20 cellular contexts compared by ENCODE assay signal in the genomic region with DNA sequence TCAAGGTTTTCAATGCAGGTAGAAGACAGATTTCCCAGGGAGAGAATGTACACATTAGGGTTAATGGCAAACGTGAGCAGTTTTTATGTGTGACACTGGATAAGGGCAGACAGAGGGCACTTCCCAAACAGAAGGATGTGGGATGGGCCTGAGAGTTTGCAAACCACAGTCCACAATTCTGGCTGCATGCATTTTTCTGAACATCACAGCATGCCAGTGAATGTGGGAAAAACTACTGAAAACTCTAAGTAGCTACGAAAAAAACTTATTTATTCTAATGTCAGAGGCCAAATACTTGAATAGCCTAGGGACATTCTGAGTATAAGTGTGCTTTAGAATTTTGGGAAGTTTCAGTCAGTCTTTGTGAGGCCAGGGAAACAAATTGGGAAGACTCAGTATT.
DNase-seq lines count a peak whose midpoint lies in the region; ATAC-seq, FAIRE-seq and TF ChIP-seq lines count a peak whose summit lies in the region.
"Had no signal": no experiment of that assay in that cellular context is flagged by ENCODE, and none has a peak within 500 bp of the region (broad histone marks: within the 10 kb centered on the region; RNA-seq: fewer than 3 reads in every experiment).

No MANE protein-coding gene starts in this region.

- no peaks in the 10 kb centered on the region for H3K36me3 Mint-ChIP-seq in astrocyte (ENCODE audit: low read depth, unreplicated experiment)
- H3K36me3 Mint-ChIP-seq in activated naive CD4-positive, alpha-beta T cell treated with anti-CD3 and anti-CD28 coated beads for 36 hours (ENCODE audit: low read depth): no peaks in the 10 kb centered on the region
- H3K36me3 Mint-ChIP-seq in activated CD8-positive, alpha-beta T cell treated with anti-CD3 and anti-CD28 coated beads, Interleukin-2, amount 10 ng/mL, durations not matched to agents 7 days and 5 days (ENCODE audit: low read depth): no peaks in the 10 kb centered on the region

- no peaks in the 10 kb centered on the region for H3K9me3 ChIP-seq in astrocyte (ENCODE audit: insufficient read depth, low read depth, low read length)
- H3K9me3 ChIP-seq: heart left ventricle had no signal

- POLR2A ChIA-PET in activated CD8-positive, alpha-beta T cell treated with anti-CD3 and anti-CD28 coated beads, Interleukin-2, amount 10 ng/mL, durations not matched to agents 7 days and 5 days (lab: Charles Lee): no interaction called here

- H4K20me1 ChIP-seq in astrocyte (ENCODE audit: insufficient read depth, low read length): no peaks in the 10 kb centered on the region

- intact Hi-C loops in activated naive CD4-positive, alpha-beta T cell treated with anti-CD3 and anti-CD28 coated beads for 36 hours (cut with micrococcal nuclease): loop anchor here (2.0 to 5.0 kb wide), 2 partner anchors 150 to 262 kb away; no protein-coding TSS in a partner anchor

- H3K27ac Mint-ChIP-seq in astrocyte (ENCODE audit: unreplicated experiment): peak overlapping the region; percentile 48
- no peak overlapping the region for H3K27ac Mint-ChIP-seq in activated naive CD4-positive, alpha-beta T cell treated with anti-CD3 and anti-CD28 coated beads for 36 hours
- H3K27ac Mint-ChIP-seq in activated CD8-positive, alpha-beta T cell treated with anti-CD3 and anti-CD28 coated beads, Interleukin-2, amount 10 ng/mL, durations not matched to agents 7 days and 5 days: no peak overlapping the region
- H3K27ac Mint-ChIP-seq: endodermal cell, HFFc6 had no signal

- CTCF ChIA-PET in activated naive CD4-positive, alpha-beta T cell treated with anti-CD3 and anti-CD28 coated beads for 36 hours (lab: Charles Lee): no interaction called here
- CTCF ChIA-PET in activated CD8-positive, alpha-beta T cell treated with anti-CD3 and anti-CD28 coated beads, Interleukin-2, amount 10 ng/mL, durations not matched to agents 7 days and 5 days (lab: Charles Lee): no interaction called here

- H3K27ac ChIP-seq in astrocyte (ENCODE audit: low read depth, low read length): peak overlapping the region; percentile 58

- DNase-seq in GM03348 (ENCODE audit: low spot score): peak; percentile 20
- DNase-seq in astrocyte (ENCODE audit: low read depth): peak; percentile 64
- DNase-seq in fibroblast of gingiva (ENCODE audit: low read depth): peak; percentile 84
- DNase-seq in non-pigmented ciliary epithelial cell (ENCODE audit: low read depth): peak; percentile 52
- no peak for DNase-seq in GM20000 (ENCODE audit: low spot score)
- DNase-seq in activated naive CD4-positive, alpha-beta T cell treated with anti-CD3 and anti-CD28 coated beads for 36 hours: no peak
- DNase-seq in activated CD8-positive, alpha-beta T cell treated with anti-CD3 and anti-CD28 coated beads, Interleukin-2, amount 10 ng/mL, durations not matched to agents 7 days and 5 days: no peak
- DNase-seq: activated CD4-positive, CD25-positive, alpha-beta regulatory T cell treated with anti-CD3 and anti-CD28 coated beads, Interleukin-2, amount 50 U/mL, for 72 hours; activated naive CD4-positive, alpha-beta T cell; Calu3; endodermal cell; GDM1; heart left ventricle; HFFc6; IMR-90; kidney; midbrain; SHP77 had no signal

- H3K4me2 ChIP-seq in astrocyte (ENCODE audit: low read length): peak overlapping the region; percentile 0

- ATAC-seq in GM18861 (IDR thresholded peaks at IDR 0.05; ENCODE audit: unreplicated experiment): no peak
- ATAC-seq in activated CD8-positive, alpha-beta T cell treated with anti-CD3 and anti-CD28 coated beads, Interleukin-2, amount 10 ng/mL, durations not matched to agents 7 days and 5 days: no peak
- ATAC-seq: heart left ventricle had no signal

- H3K4me1 Mint-ChIP-seq in astrocyte (ENCODE audit: low read depth, unreplicated experiment): peaks cover 45% of the 10 kb centered on the region
- H3K4me1 Mint-ChIP-seq in activated naive CD4-positive, alpha-beta T cell treated with anti-CD3 and anti-CD28 coated beads for 36 hours (ENCODE audit: low read depth): peaks cover 24% of the 10 kb centered on the region
- H3K4me1 Mint-ChIP-seq in activated CD8-positive, alpha-beta T cell treated with anti-CD3 and anti-CD28 coated beads, Interleukin-2, amount 10 ng/mL, durations not matched to agents 7 days and 5 days (ENCODE audit: low read depth): no peaks in the 10 kb centered on the region

- no peak overlapping the region for H3K4me3 ChIP-seq in astrocyte (ENCODE audit: insufficient read depth, low read depth, low read length)
- H3K4me3 ChIP-seq: heart left ventricle had no signal

- no peaks in the 10 kb centered on the region for H3K27me3 ChIP-seq in astrocyte (ENCODE audit: insufficient read depth, low read length)
- H3K27me3 ChIP-seq: heart left ventricle had no signal

- H3K9ac ChIP-seq in astrocyte (ENCODE audit: low read length): no peak overlapping the region

- H3K9me3 Mint-ChIP-seq in astrocyte (ENCODE audit: unreplicated experiment): no peaks in the 10 kb centered on the region
- no peaks in the 10 kb centered on the region for H3K9me3 Mint-ChIP-seq in activated naive CD4-positive, alpha-beta T cell treated with anti-CD3 and anti-CD28 coated beads for 36 hours
- H3K9me3 Mint-ChIP-seq in activated CD8-positive, alpha-beta T cell treated with anti-CD3 and anti-CD28 coated beads, Interleukin-2, amount 10 ng/mL, durations not matched to agents 7 days and 5 days (ENCODE audit: insufficient read depth): no peaks in the 10 kb centered on the region
- H3K9me3 Mint-ChIP-seq: endodermal cell, HFFc6 had no signal

- no peaks in the 10 kb centered on the region for H3K36me3 ChIP-seq in astrocyte (ENCODE audit: insufficient read depth, low read length)
- H3K36me3 ChIP-seq: heart left ventricle had no signal

- H2AFZ ChIP-seq in astrocyte (ENCODE audit: low read depth, low read length): no peak overlapping the region

- H3K4me3 Mint-ChIP-seq in astrocyte (ENCODE audit: unreplicated experiment): no peak overlapping the region
- no peak overlapping the region for H3K4me3 Mint-ChIP-seq in activated naive CD4-positive, alpha-beta T cell treated with anti-CD3 and anti-CD28 coated beads for 36 hours
- no peak overlapping the region for H3K4me3 Mint-ChIP-seq in activated CD8-positive, alpha-beta T cell treated with anti-CD3 and anti-CD28 coated beads, Interleukin-2, amount 10 ng/mL, durations not matched to agents 7 days and 5 days
- H3K4me3 Mint-ChIP-seq: endodermal cell, HFFc6 had no signal

- peaks cover 21% of the 10 kb centered on the region for H3K4me1 ChIP-seq in astrocyte (ENCODE audit: insufficient read depth, low read length)

- no peaks in the 10 kb centered on the region for H3K27me3 Mint-ChIP-seq in astrocyte (ENCODE audit: low read depth, unreplicated experiment)
- H3K27me3 Mint-ChIP-seq in activated naive CD4-positive, alpha-beta T cell treated with anti-CD3 and anti-CD28 coated beads for 36 hours (ENCODE audit: low read depth): peaks cover 3% of the 10 kb centered on the region
- H3K27me3 Mint-ChIP-seq in activated CD8-positive, alpha-beta T cell treated with anti-CD3 and anti-CD28 coated beads, Interleukin-2, amount 10 ng/mL, durations not matched to agents 7 days and 5 days (ENCODE audit: low read depth): no peaks in the 10 kb centered on the region

- TF ChIP-seq CTCF in astrocyte (IDR thresholded peaks at IDR 0.05; ENCODE audit: insufficient read depth, low read depth, low read length) (no peak), GM20000 (IDR thresholded peaks at IDR 0.05; ENCODE audit: extremely low read depth, missing control alignments) (no peak)

- no peaks in the 10 kb centered on the region for H3K79me2 ChIP-seq in astrocyte (ENCODE audit: insufficient read depth, low read length)

- FAIRE-seq in astrocyte (lab: Jason Lieb, UNC): no peak
- FAIRE-seq: kidney, urothelium cell line had no signal

Comparison
In these comparisons a context has a peak if more than half of its experiments do, and no peak if none do; other contexts are left out.
1. DNase-seq: peak in GM03348 (single experiment), astrocyte (single experiment), fibroblast of gingiva (single experiment) and non-pigmented ciliary epithelial cell (single experiment); none in GM20000 (single experiment), activated naive CD4-positive, alpha-beta T cell treated with anti-CD3 and anti-CD28 coated beads for 36 hours (single experiment) and activated CD8-positive, alpha-beta T cell treated with anti-CD3 and anti-CD28 coated beads, Interleukin-2, amount 10 ng/mL, durations not matched to agents 7 days and 5 days (single experiment).